22 cellular contexts compared by ENCODE assay signal in genomic region chr2:27571681-27572080, GRCh38. TPM values are rescaled to one million over a fixed set of nuclear protein-coding genes. Genes with fewer than 3 reads are reported as not detected.
DNase-seq lines count a peak whose midpoint lies in the region; ATAC-seq, FAIRE-seq and TF ChIP-seq lines count a peak whose summit lies in the region.
"Had no signal": no experiment of that assay in that cellular context is flagged by ENCODE, and none has a peak within 500 bp of the region (broad histone marks: within the 10 kb centered on the region; RNA-seq: fewer than 3 reads in every experiment).

No MANE protein-coding gene starts in this region.

- no peaks in the 10 kb centered on the region for H4K20me1 ChIP-seq in K562 (replicated peaks; ENCODE audit: control insufficient read depth, insufficient read depth, low read length)
- H4K20me1 ChIP-seq: BLaER1 had no signal

- no peaks in the 10 kb centered on the region for H3K9me1 ChIP-seq in K562 (ENCODE audit: control insufficient read depth, insufficient read depth, low read length)

- no peak for FAIRE-seq in K562 (lab: Jason Lieb, UNC)
- FAIRE-seq: A549, D721Med, G401.6, GM12891, GM19239 had no signal

- H3K4me3 ChIP-seq in HEK293 (ENCODE audit: low read depth, low read length): no peak overlapping the region
- no peak overlapping the region for H3K4me3 ChIP-seq in K562
- H3K4me3 ChIP-seq in heart left ventricle: no peak overlapping the region
- H3K4me3 ChIP-seq: A549, BLaER1 had no signal

- H3K27me3 ChIP-seq in K562 (ENCODE audit: control insufficient read depth in 2 of 2, insufficient read depth in 2 of 2, low read length in 2 of 2) (peaks cover 0 to 14% of the 10 kb centered on the region in 2 experiments; a peak in 3 of 5 replicates), heart left ventricle (peaks cover 0 to 33% (median 0%) of the 10 kb centered on the region in 9 donors)
- H3K27me3 ChIP-seq: BE2C, BLaER1 had no signal

- in situ Hi-C loops in K562 (cut with MboI): no loop called here

- peaks cover 25 to 33% of the 10 kb centered on the region in 2 donors for H3K27me3 Mint-ChIP-seq in natural killer cell (ENCODE audit: low read depth in 2 of 2)

- DNase-seq in K562 (ENCODE audit: extremely low read depth in 1 of 4, low spot score in 3 of 4) (no peak), natural killer cell (no peak), dedifferentiated amniotic fluid mesenchymal stem cell (ENCODE audit: extremely low spot score) (no peak), heart left ventricle (no peak)
- DNase-seq: BE2C; C1 segment of cervical spinal cord; Caco-2; Calu3; CD4-positive, alpha-beta memory T cell; CD4-positive, CD25-positive, alpha-beta regulatory T cell; DMS79 treated with DMSO at 0.1 percent for 48 hours; GF-D8 had no signal

- peak overlapping the region; percentile 63 to 69 for H3K27ac Mint-ChIP-seq in natural killer cell
- H3K27ac Mint-ChIP-seq: CD14-positive monocyte; CD4-positive, alpha-beta memory T cell; CD4-positive, CD25-positive, alpha-beta regulatory T cell had no signal

- WGBS in K562 (ENCODE audit: insufficient coverage, low coverage, missing lambda C conversion rate): 0% methylated on average over 1 of the region's 1 CpG
- WGBS in heart left ventricle, 4 donors: 89 to 92% (median 91%) methylated on average over 1 of the region's 1 CpG

- CTCF ChIA-PET in HEK293 (lab: Yijun Ruan, JAX): no interaction called here
- CTCF ChIA-PET in K562 (lab: Yijun Ruan, JAX; ENCODE audit: low intra/inter-chr PET ratio): no interaction called here

- intact Hi-C loops in K562 (cut with micrococcal nuclease) (no loop called here), natural killer cell (cut with micrococcal nuclease) (loop anchor here (2.0 kb wide), 1 partner anchor 57 kb away; the partner anchor contains the start of genes CCDC121 and GPN1), heart left ventricle (cut with DNase I) (no loop called here)

- ATAC-seq in K562 (no peak), natural killer cell (no peak), HG03280 (IDR thresholded peaks at IDR 0.05; ENCODE audit: unreplicated experiment) (no peak), heart left ventricle (no peak)
- ATAC-seq: A549 had no signal

- H3K4me1 ChIP-seq in HEK293 (ENCODE audit: control insufficient read depth, insufficient read depth, low read length) (no peaks in the 10 kb centered on the region), K562 (replicated peaks in 1 of 2; ENCODE audit: control insufficient read depth in 2 of 2, insufficient read depth in 2 of 2, low read length in 2 of 2) (no peaks in the 10 kb centered on the region), heart left ventricle (no peaks in the 10 kb centered on the region)
- H3K4me1 ChIP-seq: A549, BE2C, BLaER1, Caco-2 had no signal

- TF ChIP-seq RAD21 in K562 (CRISPR knock-in tag; conservative IDR thresholded peaks at IDR 0.05 in 1 of 2, IDR thresholded peaks at IDR 0.05 in 1 of 2): no peak

- peaks cover 0 to 3% of the 10 kb centered on the region in 2 donors for H3K9me3 Mint-ChIP-seq in natural killer cell

- no peak overlapping the region for H2AFZ ChIP-seq in K562 (ENCODE audit: low read depth, low read length)

- no peak for TF ChIP-seq POLR2A in K562 (conservative IDR thresholded peaks at IDR 0.05)
- TF ChIP-seq POLR2A in heart left ventricle (IDR thresholded peaks at IDR 0.05): no peak

- no peaks in the 10 kb centered on the region for H3K36me3 Mint-ChIP-seq in natural killer cell
- H3K36me3 Mint-ChIP-seq: CD14-positive monocyte; CD4-positive, CD25-positive, alpha-beta regulatory T cell had no signal

- H3K9ac ChIP-seq in K562 (ENCODE audit: insufficient read depth in 1 of 2, low read depth in 2 of 2, low read length in 2 of 2): no peak overlapping the region
- H3K9ac ChIP-seq: BLaER1 had no signal

- no peak overlapping the region for H3K4me3 Mint-ChIP-seq in natural killer cell
- H3K4me3 Mint-ChIP-seq: CD14-positive monocyte; CD4-positive, alpha-beta memory T cell; CD4-positive, CD25-positive, alpha-beta regulatory T cell had no signal

- TF ChIP-seq EP300 in K562 (IDR thresholded peaks at IDR 0.05; ENCODE audit: low read length): no peak

- H3K9me3 ChIP-seq in HEK293 (ENCODE audit: control insufficient read depth, insufficient read depth, low read depth, low read length) (no peaks in the 10 kb centered on the region), K562 (replicated peaks; ENCODE audit: control insufficient read depth, insufficient read depth, low read depth, low read length) (no peaks in the 10 kb centered on the region), heart left ventricle (peaks cover 0 to 42% (median 19%) of the 10 kb centered on the region in 12 donors)
- H3K9me3 ChIP-seq: BE2C, Caco-2 had no signal

- H3K4me1 Mint-ChIP-seq in natural killer cell: peaks cover 42 to 57% of the 10 kb centered on the region in 2 donors
- H3K4me1 Mint-ChIP-seq: CD14-positive monocyte; CD4-positive, alpha-beta memory T cell; CD4-positive, CD25-positive, alpha-beta regulatory T cell had no signal

- TF ChIP-seq CTCF in HEK293 (tag by site-specific recombination; IDR thresholded peaks at IDR 0.05) (no peak), K562 (IDR thresholded peaks at IDR 0.05 in 2 of 3, conservative IDR thresholded peaks at IDR 0.05 in 1 of 3; ENCODE audit: insufficient read depth in 2 of 3, low read depth in 1 of 3, low read length in 3 of 3) (no peak), natural killer cell (IDR thresholded peaks at IDR 0.05) (no peak), heart left ventricle (IDR thresholded peaks at IDR 0.05) (no peak)

- BruUV-seq in K562 (replicated peaks; lab: Mats Ljungman, UMichigan): no TSS peak

- POLR2A ChIA-PET in HEK293 (lab: Yijun Ruan, JAX): no interaction called here
- POLR2A ChIA-PET in K562 (lab: Yijun Ruan, JAX): interaction anchor here (0.9 kb wide), 1 partner anchor 8 kb away, joined by 4 read pairs; no protein-coding TSS in a partner anchor

- H3K79me2 ChIP-seq in K562 (ENCODE audit: control insufficient read depth, insufficient read depth, low read length): no peaks in the 10 kb centered on the region

- H3K27ac ChIP-seq in HEK293 (ENCODE audit: extremely low read depth, low read depth, low read length) (no peak overlapping the region), K562 (ENCODE audit: extremely low read depth, low read depth, low read length) (no peak overlapping the region), heart left ventricle (no peak overlapping the region)
- H3K27ac ChIP-seq: 22Rv1, A549, BLaER1 had no signal

- H3K36me3 ChIP-seq in HEK293 (ENCODE audit: control insufficient read depth in 2 of 2, insufficient read depth in 1 of 2, low read length in 2 of 2) (no peaks in the 10 kb centered on the region), K562 (ENCODE audit: control insufficient read depth, insufficient read depth, low read length) (no peaks in the 10 kb centered on the region), heart left ventricle (no peaks in the 10 kb centered on the region)
- H3K36me3 ChIP-seq: BE2C, BLaER1 had no signal

- no peak overlapping the region for H3K4me2 ChIP-seq in K562 (ENCODE audit: insufficient read depth, low read length)
- H3K4me2 ChIP-seq: A549, BLaER1 had no signal

RNA-seq across cellular contexts. Expression of gene ZNF512, which starts 11.2 kb away (rescaled TPM):
- total RNA-seq in K562 (2011; cell fraction: chromatin; rRNA removed; ENCODE audit: low replicate concordance): 120 and 302 TPM in 2 replicates
- 36.5 and 48.2 TPM in 2 replicates for total RNA-seq in K562 (2011; cell fraction: nucleolus; rRNA removed)
- total RNA-seq in K562 (2011; cell fraction: nucleoplasm; rRNA removed): 106 and 159 TPM in 2 replicates
- total RNA-seq in K562 (2014; rRNA removed) (44.4 and 47.8 TPM in 2 replicates), K562 (2014; rRNA removed; fragmentation: Illumina TruSeq; extraction: Trizol) (67.4 and 73.7 TPM in 2 replicates), K562 (2015; rRNA removed; fragmentation: Illumina TruSeq; extraction: Trizol) (44.6 and 47.2 TPM in 2 replicates), K562 (2021) (53.6 and 56.5 TPM in 2 replicates), natural killer cell (10 to 100 TPM; 26.5 to 40.9 (median 30.6) TPM), heart left ventricle (10 to 100 TPM; 13.2 to 31.8 (median 20.1) TPM)
- polyA plus RNA-seq in K562 (2011; rRNA removed) (76.4 and 94.0 TPM in 2 replicates), K562 (2014; fragmentation: Illumina TruSeq; extraction: Trizol) (79.0 and 101 TPM in 2 replicates), K562 (2014; fragmentation: Nextera tagmentation; extraction: Ambion mirVana) (10 to 100 TPM; 24.7 to 77.9 TPM), K562 (2014; rRNA removed) (65.8 and 65.9 TPM in 2 replicates), heart left ventricle (10 to 100 TPM in 1 of 2 donors, 1 to 10 TPM in 1; 8.4 to 15.8 TPM)
- polyA plus RNA-seq in K562 (2011; cell fraction: cytosol; rRNA removed): 21.4 and 54.4 TPM in 2 replicates
- 135 and 202 TPM in 2 replicates for polyA plus RNA-seq in K562 (2011; cell fraction: nucleus; rRNA removed)
- 40.0 and 65.9 TPM in 2 replicates for polyA plus RNA-seq in K562 (2012)
- polyA minus RNA-seq in K562 (2011; rRNA and poly(A)+ RNA removed): 116 and 117 TPM in 2 replicates
- 13.0 and 19.2 TPM in 2 replicates for polyA minus RNA-seq in K562 (2011; cell fraction: cytosol; rRNA and poly(A)+ RNA removed)
- polyA minus RNA-seq in K562 (2011; cell fraction: nucleus; rRNA and poly(A)+ RNA removed): 40.3 and 75.2 TPM in 2 replicates

RNA-seq across cellular contexts. Expression of gene CCDC121, which starts 57.1 kb away (rescaled TPM):
- total RNA-seq in K562 (2011; cell fraction: chromatin; rRNA removed; ENCODE audit: low replicate concordance): 3.0 and 6.7 TPM in 2 replicates
- total RNA-seq in K562 (2011; cell fraction: nucleolus; rRNA removed): 2.2 and 3.0 TPM in 2 replicates
- 3.1 and 3.9 TPM in 2 replicates for total RNA-seq in K562 (2011; cell fraction: nucleoplasm; rRNA removed)
- 3.3 and 5.2 TPM in 2 replicates for total RNA-seq in K562 (2014; rRNA removed)
- total RNA-seq in K562 (2014; rRNA removed; fragmentation: Illumina TruSeq; extraction: Trizol): 4.2 TPM in 2 replicates
- 4.1 TPM in 2 replicates for total RNA-seq in K562 (2015; rRNA removed; fragmentation: Illumina TruSeq; extraction: Trizol)
- 3.3 TPM in 2 replicates for total RNA-seq in K562 (2021)
- 4.4 TPM in 2 replicates for polyA plus RNA-seq in K562 (2011; rRNA removed)
- polyA plus RNA-seq in K562 (2011; cell fraction: cytosol; rRNA removed): 1.3 and 2.2 TPM in 2 replicates
- polyA plus RNA-seq in K562 (2011; cell fraction: nucleus; rRNA removed): 2.9 and 5.5 TPM in 2 replicates
- 2.5 and 4.2 TPM in 2 replicates for polyA plus RNA-seq in K562 (2012)
- polyA plus RNA-seq in K562 (2014; fragmentation: Illumina TruSeq; extraction: Trizol): 4.7 and 5.2 TPM in 2 replicates
- 1 to 10 TPM; 2.2 to 4.2 TPM for polyA plus RNA-seq in K562 (2014; fragmentation: Nextera tagmentation; extraction: Ambion mirVana)
- 3.2 and 3.4 TPM in 2 replicates for polyA plus RNA-seq in K562 (2014; rRNA removed)
- polyA minus RNA-seq in K562 (2011; rRNA and poly(A)+ RNA removed): 2.6 and 3.7 TPM in 2 replicates
- 1.2 and 1.5 TPM in 2 replicates for polyA minus RNA-seq in K562 (2011; cell fraction: cytosol; rRNA and poly(A)+ RNA removed)
- 2.8 and 6.2 TPM in 2 replicates for polyA minus RNA-seq in K562 (2011; cell fraction: nucleus; rRNA and poly(A)+ RNA removed)
- under 1 TPM; 0.25 to 0.58 (median 0.42) TPM for total RNA-seq in natural killer cell
- 1 to 10 TPM; 3.9 to 7.7 (median 5.8) TPM for total RNA-seq in heart left ventricle
- polyA plus RNA-seq in heart left ventricle: 1 to 10 TPM; 2.5 to 3.5 TPM

RNA-seq across cellular contexts. Expression of gene GPN1, which starts 57.2 kb away (rescaled TPM):
- 32.8 and 34.8 TPM in 2 replicates for total RNA-seq in K562 (2011; cell fraction: chromatin; rRNA removed; ENCODE audit: low replicate concordance)
- total RNA-seq in K562 (2011; cell fraction: nucleolus; rRNA removed): 26.7 and 30.8 TPM in 2 replicates
- total RNA-seq in K562 (2011; cell fraction: nucleoplasm; rRNA removed): 38.6 and 50.1 TPM in 2 replicates
- total RNA-seq in K562 (2014; rRNA removed) (23.4 and 34.7 TPM in 2 replicates), K562 (2014; rRNA removed; fragmentation: Illumina TruSeq; extraction: Trizol) (48.2 and 54.7 TPM in 2 replicates), K562 (2015; rRNA removed; fragmentation: Illumina TruSeq; extraction: Trizol) (41.9 and 43.6 TPM in 2 replicates), K562 (2021) (39.6 and 40.4 TPM in 2 replicates), natural killer cell (10 to 100 TPM; 31.5 to 36.1 (median 34.9) TPM), heart left ventricle (10 to 100 TPM; 14.4 to 22.3 (median 19.4) TPM)
- polyA plus RNA-seq in K562 (2011; rRNA removed) (80.4 and 98.1 TPM in 2 replicates), K562 (2014; fragmentation: Illumina TruSeq; extraction: Trizol) (58.2 and 64.9 TPM in 2 replicates), K562 (2014; fragmentation: Nextera tagmentation; extraction: Ambion mirVana) (100 to 1,000 TPM; 131 to 171 TPM), K562 (2014; rRNA removed) (43.7 and 45.8 TPM in 2 replicates), heart left ventricle (10 to 100 TPM; 10.1 to 35.9 TPM)
- 34.8 and 49.4 TPM in 2 replicates for polyA plus RNA-seq in K562 (2011; cell fraction: cytosol; rRNA removed)
- polyA plus RNA-seq in K562 (2011; cell fraction: nucleus; rRNA removed): 24.9 and 35.2 TPM in 2 replicates
- polyA plus RNA-seq in K562 (2012): 38.9 and 47.2 TPM in 2 replicates
- 69.4 and 75.5 TPM in 2 replicates for polyA minus RNA-seq in K562 (2011; rRNA and poly(A)+ RNA removed)
- 13.7 and 33.6 TPM in 2 replicates for polyA minus RNA-seq in K562 (2011; cell fraction: cytosol; rRNA and poly(A)+ RNA removed)
- 28.9 and 39.1 TPM in 2 replicates for polyA minus RNA-seq in K562 (2011; cell fraction: nucleus; rRNA and poly(A)+ RNA removed)
